ENCODE assay signal across 21 cellular contexts in the genomic region with DNA sequence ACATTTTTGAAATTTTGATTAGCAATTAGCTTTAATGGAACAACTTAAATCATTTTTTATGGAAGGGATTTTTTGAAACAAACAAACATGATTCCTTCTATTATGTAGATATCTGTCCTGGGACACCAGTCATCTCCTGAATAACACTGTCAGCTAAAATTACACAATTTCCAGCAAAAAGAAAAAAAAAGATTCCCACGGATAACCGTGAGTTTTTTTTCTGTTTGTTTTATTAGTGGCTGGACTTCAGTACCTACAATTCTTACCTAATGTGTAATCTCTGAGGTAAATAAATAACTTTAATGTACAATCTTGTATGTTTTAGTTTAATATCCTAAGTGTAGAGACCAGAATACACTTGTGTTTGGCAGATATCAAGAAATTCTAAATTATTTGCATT.
DNase-seq lines count a peak whose midpoint lies in the region; ATAC-seq, FAIRE-seq and TF ChIP-seq lines count a peak whose summit lies in the region.
"Had no signal": no experiment of that assay in that cellular context is flagged by ENCODE, and none has a peak within 500 bp of the region (broad histone marks: within the 10 kb centered on the region; RNA-seq: fewer than 3 reads in every experiment).

No MANE protein-coding gene starts in this region.

- in situ Hi-C loops in Caki2 (cut with HindIII; ENCODE audit: low pct_unique_long_range_greater_than_20kb, low sequenced_read_pairs) = no loop called here
- in situ Hi-C loops in K562 (cut with MboI) = no loop called here

- H3K27ac ChIP-seq in K562 (ENCODE audit: extremely low read depth, low read depth, low read length) = no peak overlapping the region
- H3K27ac ChIP-seq: BLaER1, HL-60 had no signal

- TSS peak; percentile 26 for BruUV-seq in K562 (replicated peaks; lab: Mats Ljungman, UMichigan)

- TF ChIP-seq POLR2A in K562 (conservative IDR thresholded peaks at IDR 0.05) = no peak

- H3K79me2 ChIP-seq in K562 (ENCODE audit: control insufficient read depth, insufficient read depth, low read length) = no peaks in the 10 kb centered on the region

- no peak overlapping the region for H3K9ac ChIP-seq in K562 (ENCODE audit: insufficient read depth in 1 of 2, low read depth in 2 of 2, low read length in 2 of 2)
- H3K9ac ChIP-seq: BLaER1 had no signal

- H3K9me3 Mint-ChIP-seq in nephron = no peaks in the 10 kb centered on the region
- H3K9me3 Mint-ChIP-seq: GM23338 had no signal

- H2AFZ ChIP-seq in K562 (ENCODE audit: low read depth, low read length) = no peak overlapping the region
- H2AFZ ChIP-seq: GM23338 had no signal

- H3K9me3 ChIP-seq in K562 (replicated peaks; ENCODE audit: control insufficient read depth, insufficient read depth, low read depth, low read length) = peaks cover 3% of the 10 kb centered on the region; the same call in 1 of the 2 replicates

- H3K27me3 ChIP-seq in K562 (ENCODE audit: control insufficient read depth in 2 of 2, insufficient read depth in 2 of 2, low read length in 2 of 2) = no peaks in the 10 kb centered on the region
- H3K27me3 ChIP-seq: BLaER1 had no signal

- no peaks in the 10 kb centered on the region for H3K9me1 ChIP-seq in K562 (ENCODE audit: control insufficient read depth, insufficient read depth, low read length)

- H3K27me3 Mint-ChIP-seq in nephron (ENCODE audit: low read depth) = no peaks in the 10 kb centered on the region
- H3K27me3 Mint-ChIP-seq: CD4-positive, alpha-beta memory T cell had no signal

- WGBS in K562 (ENCODE audit: insufficient coverage, low coverage, missing lambda C conversion rate) = 0% methylated on average over 2 of the region's 2 CpGs

- no peak for TF ChIP-seq CTCF in K562 (IDR thresholded peaks at IDR 0.05 in 2 of 3, conservative IDR thresholded peaks at IDR 0.05 in 1 of 3; ENCODE audit: insufficient read depth in 2 of 3, low read depth in 1 of 3, low read length in 3 of 3)
- no peak for TF ChIP-seq CTCF in nephron (IDR thresholded peaks at IDR 0.05; ENCODE audit: unreplicated experiment in 3 of 3)

- H3K36me3 ChIP-seq in K562 (ENCODE audit: control insufficient read depth, insufficient read depth, low read length) = no peaks in the 10 kb centered on the region
- H3K36me3 ChIP-seq: BLaER1 had no signal

- ATAC-seq in K562 = no peak
- peak; percentile 71 for ATAC-seq in left lobe of liver
- ATAC-seq in HG03159 (IDR thresholded peaks at IDR 0.05; ENCODE audit: unreplicated experiment) = no peak
- ATAC-seq in GM18909 (IDR thresholded peaks at IDR 0.05; ENCODE audit: poor library complexity, unreplicated experiment) = no peak
- ATAC-seq: GM23338 had no signal

- no peak for TF ChIP-seq RAD21 in K562 (CRISPR knock-in tag; conservative IDR thresholded peaks at IDR 0.05 in 1 of 2, IDR thresholded peaks at IDR 0.05 in 1 of 2)

- FAIRE-seq in K562 (lab: Jason Lieb, UNC) (no peak), urothelium cell line (lab: Jason Lieb, UNC) (no peak)
- FAIRE-seq: A204.1, G401.6, GM12891, H54 had no signal

- no peak overlapping the region for H3K4me3 ChIP-seq in K562
- H3K4me3 ChIP-seq: BLaER1, GM23338 had no signal

- no peak overlapping the region for H3K4me2 ChIP-seq in K562 (ENCODE audit: insufficient read depth, low read length)
- H3K4me2 ChIP-seq: BLaER1, GM23338 had no signal

- H3K36me3 Mint-ChIP-seq in nephron (ENCODE audit: low read depth) = no peaks in the 10 kb centered on the region
- H3K36me3 Mint-ChIP-seq: CD14-positive monocyte; CD4-positive, alpha-beta memory T cell had no signal

- no peak overlapping the region for H3K4me3 Mint-ChIP-seq in nephron
- H3K4me3 Mint-ChIP-seq: CD14-positive monocyte; CD4-positive, alpha-beta memory T cell; GM23338 had no signal

- intact Hi-C loops in K562 (cut with micrococcal nuclease) = no loop called here

- CTCF ChIA-PET in K562 (lab: Yijun Ruan, JAX; ENCODE audit: low intra/inter-chr PET ratio) = no interaction called here

- no peaks in the 10 kb centered on the region for H4K20me1 ChIP-seq in K562 (replicated peaks; ENCODE audit: control insufficient read depth, insufficient read depth, low read length)
- H4K20me1 ChIP-seq: BLaER1 had no signal

- TF ChIP-seq EP300 in K562 (IDR thresholded peaks at IDR 0.05; ENCODE audit: low read length) = no peak

- H3K4me1 ChIP-seq in K562 (replicated peaks in 1 of 2; ENCODE audit: control insufficient read depth in 2 of 2, insufficient read depth in 2 of 2, low read length in 2 of 2) = no peaks in the 10 kb centered on the region
- H3K4me1 ChIP-seq: BLaER1 had no signal

- no peaks in the 10 kb centered on the region for H3K4me1 Mint-ChIP-seq in nephron
- H3K4me1 Mint-ChIP-seq: CD14-positive monocyte; CD4-positive, alpha-beta memory T cell; GM23338 had no signal

- POLR2A ChIA-PET in K562 (lab: Yijun Ruan, JAX) = interaction anchor here (1.3 kb wide), 1 partner anchor 9 kb away, joined by 3 read pairs; no protein-coding TSS in a partner anchor

- DNase-seq in Caki2 (ENCODE audit: low read depth) = peak; percentile 49
- no peak for DNase-seq in K562 (ENCODE audit: extremely low read depth in 1 of 4, low spot score in 3 of 4)
- no peak for DNase-seq in left lobe of liver (ENCODE audit: low spot score)
- no peak for DNase-seq in urothelium cell line (ENCODE audit: low spot score)
- no peak for DNase-seq in NCI-H69 (lab: John Stamatoyannopoulos, UW)
- DNase-seq: Calu3; CD4-positive, alpha-beta memory T cell; HCEC 1CT; IMR-90; KBM-7 had no signal

- H3K27ac Mint-ChIP-seq in nephron = peak overlapping the region; percentile 18 to 75 (median 70)
- H3K27ac Mint-ChIP-seq: CD14-positive monocyte; CD4-positive, alpha-beta memory T cell; GM23338 had no signal

TF ChIP-seq in K562, 482 proteins besides CTCF, POLR2A, EP300 and RAD21:
- no peak for TF ChIP-seq ZNF695 (CRISPR knock-in tag; IDR thresholded peaks at IDR 0.05)
- TF ChIP-seq KLF1 (tag; IDR thresholded peaks at IDR 0.05) = no peak
- no peak for TF ChIP-seq GATAD2A (IDR thresholded peaks at IDR 0.05)
- TF ChIP-seq BRCA1 (IDR thresholded peaks at IDR 0.05) = no peak
- no peak for TF ChIP-seq BRCA1 (CRISPR knock-in tag; IDR thresholded peaks at IDR 0.05)
- no peak for TF ChIP-seq MED1 (CRISPR knock-in tag; IDR thresholded peaks at IDR 0.05; ENCODE audit: borderline replicate concordance)
- TF ChIP-seq POLR2AphosphoS5 (IDR thresholded peaks at IDR 0.05; ENCODE audit: control insufficient read depth, insufficient read depth, low read depth, low read length) = no peak
- no peak for TF ChIP-seq BRD4 (IDR thresholded peaks at IDR 0.05)
- no peak for TF ChIP-seq ZKSCAN8 (CRISPR knock-in tag; IDR thresholded peaks at IDR 0.05)
